ENCODE assay signal across 23 cellular contexts in the genomic region with DNA sequence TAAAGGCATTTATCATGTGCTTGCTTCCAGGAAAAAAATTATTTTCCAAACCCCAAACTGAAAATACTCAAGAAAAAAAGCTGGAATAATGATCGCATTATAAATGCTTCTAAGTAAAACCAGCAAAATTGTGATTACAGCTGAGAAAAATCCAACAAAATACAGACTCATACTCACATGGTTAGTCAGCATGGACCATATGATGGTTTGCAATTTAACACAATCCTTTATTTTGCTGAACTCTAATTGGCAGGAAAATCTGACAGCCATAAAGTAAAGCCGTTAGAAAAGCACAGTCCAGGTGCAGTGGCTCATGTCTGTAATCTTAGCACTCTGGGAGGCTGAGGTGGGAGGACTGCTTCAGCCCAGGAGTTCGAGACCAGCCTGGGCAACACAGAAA. TPM values are rescaled to one million over a fixed set of nuclear protein-coding genes. Genes with fewer than 3 reads are reported as not detected.
DNase-seq lines count a peak whose midpoint lies in the region; ATAC-seq lines count a peak whose summit lies in the region.
"Had no signal": no experiment of that assay in that cellular context is flagged by ENCODE, and none has a peak within 500 bp of the region (broad histone marks: within the 10 kb centered on the region; RNA-seq: fewer than 3 reads in every experiment).

No MANE protein-coding gene starts in this region.

- ATAC-seq in GM21526 (IDR thresholded peaks at IDR 0.05; ENCODE audit: low FRiP score, unreplicated experiment) (no peak), HG02973 (IDR thresholded peaks at IDR 0.05; ENCODE audit: unreplicated experiment) (no peak)
- ATAC-seq: gastrocnemius medialis, GM12878 had no signal

- peak; percentile 58 for DNase-seq in AG08395 (ENCODE audit: low spot score)
- DNase-seq in HS-5 (ENCODE audit: low read depth), result peak; percentile 31
- DNase-seq in astrocyte of the hippocampus (ENCODE audit: low read depth, low spot score), result peak; percentile 48
- peak; percentile 23 for DNase-seq in kidney tubule cell (ENCODE audit: low spot score)
- DNase-seq in cerebellum (ENCODE audit: low spot score), result no peak
- no peak for DNase-seq in middle frontal gyrus (ENCODE audit: extremely low spot score, low spot score)
- DNase-seq: 8988T, C1 segment of cervical spinal cord, dermis blood vessel endothelial cell, gastrocnemius medialis, GDM1, GOT3, hypothalamus, islet precursor cell, KG1, NCI-H187 treated with DMSO at 0.1 percent for 48 hours, nucleus accumbens, retina, SW 1271, upper lobe of left lung had no signal

RNA-seq across cellular contexts. Expression of gene BRI3, which starts 59.6 kb away (rescaled TPM):
- total RNA-seq in cerebellum, result 19.1 TPM

RNA-seq across cellular contexts. Expression of gene BAIAP2L1, which starts 59.8 kb away (rescaled TPM):
- 1.3 TPM for total RNA-seq in cerebellum

Comparison
In these comparisons a context has a peak if more than half of its experiments do, and no peak if none do; other contexts are left out.
1. DNase-seq: peak in AG08395 (single experiment), HS-5 (single experiment), astrocyte of the hippocampus (single experiment) and kidney tubule cell (single experiment); none in cerebellum (single experiment) and middle frontal gyrus (single experiment).